In genomic region chr13:51590966-51591627, GRCh38 we compare ENCODE assay signal across 8 cellular contexts. TPM values are rescaled to one million over a fixed set of nuclear protein-coding genes. Genes with fewer than 3 reads are reported as not detected.
DNase-seq lines count a peak whose midpoint lies in the region; ATAC-seq and TF ChIP-seq lines count a peak whose summit lies in the region.

No MANE protein-coding gene starts in this region.

- peak overlapping the region; percentile 32; the same call in 1 of the 2 replicates for H3K4me3 ChIP-seq in PC-3 (ENCODE audit: low read length)

- intact Hi-C loops in PC-3 (cut with micrococcal nuclease), result loop anchor here (5.0 kb wide), 1 partner anchor 191 kb away; no protein-coding TSS in a partner anchor

- peak; percentile 75 for DNase-seq in GM03348 (ENCODE audit: low spot score)
- DNase-seq in PC-3, result peak; percentile 68
- peak; percentile 44 for DNase-seq in pons (ENCODE audit: low spot score)
- no peak for DNase-seq in activated CD8-positive, alpha-beta memory T cell treated with anti-CD3 and anti-CD28 coated beads, Interleukin-2, amount 50 U/mL, for 4 hours
- DNase-seq in T-helper 1 cell, result no peak
- no peak for DNase-seq in hippocampal formation (lab: John Stamatoyannopoulos, UW)

- TF ChIP-seq CTCF in PC-3 (conservative IDR thresholded peaks at IDR 0.05; ENCODE audit: low read depth, low read length), result no peak

- H3K27ac ChIP-seq in PC-3 (ENCODE audit: low read length), result peak overlapping the region; percentile 41

- no peaks in the 10 kb centered on the region for H3K36me3 ChIP-seq in PC-3 (ENCODE audit: low read depth, low read length)

- no peaks in the 10 kb centered on the region for H3K9me3 ChIP-seq in PC-3 (ENCODE audit: low read length)

- peaks cover 33% of the 10 kb centered on the region for H3K4me1 ChIP-seq in PC-3 (ENCODE audit: insufficient read depth, low read length)

- no peaks in the 10 kb centered on the region for H3K9me2 ChIP-seq in PC-3 (replicated peaks; ENCODE audit: low read length)

- peak overlapping the region; percentile 66 for H3K4me2 ChIP-seq in PC-3 (ENCODE audit: low read length)

- no peaks in the 10 kb centered on the region for H3F3A ChIP-seq in PC-3 (ENCODE audit: low read length, unreplicated experiment)

- BruUV-seq in PC-3 (replicated peaks; lab: Mats Ljungman, UMichigan), result no TSS peak

- ATAC-seq in PC-3 (peak; percentile 79), esophagus mucosa (peak; percentile 87), GM21723 (IDR thresholded peaks at IDR 0.05; ENCODE audit: unreplicated experiment) (no peak)

- no peak overlapping the region; the same call in 1 of the 2 replicates for H2AFZ ChIP-seq in PC-3 (ENCODE audit: low read length)

- H4K20me1 ChIP-seq in PC-3 (ENCODE audit: low read length), result no peaks in the 10 kb centered on the region

- POLR2A ChIA-PET in PC-3 (lab: Charles Lee; ENCODE audit: unreplicated experiment), result interaction anchor here (0.5 kb wide), 1 partner anchor 156 kb away, joined by 3 read pairs; no protein-coding TSS in a partner anchor

- CTCF ChIA-PET in PC-3 (lab: Charles Lee), result interaction anchor here (1.5 kb wide), 1 partner anchor 207 kb away, joined by 4 read pairs; no protein-coding TSS in a partner anchor

- H3K27me3 ChIP-seq in PC-3 (ENCODE audit: low read length), result no peaks in the 10 kb centered on the region

- H3K79me2 ChIP-seq in PC-3 (ENCODE audit: low read length), result peaks cover 89% of the 10 kb centered on the region

- H3K9ac ChIP-seq in PC-3 (ENCODE audit: low read length), result no peak overlapping the region

RNA-seq across cellular contexts. Expression of gene WDFY2, which starts 6.8 kb away (rescaled TPM):
- total RNA-seq in PC-3 (2014; rRNA removed) (4.1 and 5.9 TPM in 2 replicates), esophagus mucosa (15.9 TPM)

Comparison
In these comparisons a context has a peak if more than half of its experiments do, and no peak if none do; other contexts are left out.
1. DNase-seq: peak in GM03348 (single experiment), PC-3 (single experiment) and pons (single experiment); none in activated CD8-positive, alpha-beta memory T cell treated with anti-CD3 and anti-CD28 coated beads, Interleukin-2, amount 50 U/mL, for 4 hours (single experiment), T-helper 1 cell (0 of 5) and hippocampal formation (0 of 2).